In genomic region chr1:55541296-55541695, GRCh38 we compare ENCODE assay signal across 17 cellular contexts.
DNase-seq lines count a peak whose midpoint lies in the region; ATAC-seq and TF ChIP-seq lines count a peak whose summit lies in the region.
"Had no signal": no experiment of that assay in that cellular context is flagged by ENCODE, and none has a peak within 500 bp of the region (broad histone marks: within the 10 kb centered on the region; RNA-seq: fewer than 3 reads in every experiment).

No MANE protein-coding gene starts in this region.

- peak; percentile 19 for DNase-seq in M059J (ENCODE audit: low read depth)
- DNase-seq in RWPE2 (ENCODE audit: low spot score), result no peak
- DNase-seq in epithelial cell of prostate (ENCODE audit: low read depth, low spot score), result peak; percentile 52
- DNase-seq in central memory CD4-positive, alpha-beta T cell, result no peak
- no peak for DNase-seq in stimulated activated CD4-positive, alpha-beta T cell treated with anti-CD3 and anti-CD28 coated beads, Interleukin-1b, Interleukin-23, amount 100 ng/mL, for 48 hours
- DNase-seq: ACHN; BE2C; C1 segment of cervical spinal cord; CD4-positive, CD25-positive, alpha-beta regulatory T cell; CD8-positive, alpha-beta memory T cell; COR-L47; DMS 273 treated with DMSO at 0.1 percent for 48 hours; DMS79; GDM1; GM23248; HCEC 1CT had no signal

- peaks cover 14% of the 10 kb centered on the region for H3K4me1 ChIP-seq in RWPE2 (ENCODE audit: insufficient read depth, poor library complexity, severe bottlenecking)
- H3K4me1 ChIP-seq: BE2C had no signal

- TF ChIP-seq CTCF in RWPE2 (IDR thresholded peaks at IDR 0.05; ENCODE audit: poor library complexity, severe bottlenecking), result no peak

- H3K27ac ChIP-seq in RWPE2 (ENCODE audit: poor library complexity, severe bottlenecking), result no peak overlapping the region
- no peak overlapping the region for H3K27ac ChIP-seq in epithelial cell of prostate
- H3K27ac ChIP-seq: GM23248 had no signal

- no peaks in the 10 kb centered on the region for H3K27me3 ChIP-seq in RWPE2 (ENCODE audit: insufficient read depth, poor library complexity, severe bottlenecking)
- H3K27me3 ChIP-seq: BE2C had no signal

- no peaks in the 10 kb centered on the region for H3K36me3 ChIP-seq in RWPE2 (ENCODE audit: low read depth)
- H3K36me3 ChIP-seq: BE2C had no signal

- no peak overlapping the region for H3K4me3 ChIP-seq in RWPE2 (ENCODE audit: severe bottlenecking)
- H3K4me3 ChIP-seq: GM23248 had no signal

- peak; percentile 53; the same call in 1 of the 3 replicates for ATAC-seq in RWPE2 (ENCODE audit: low read depth)
- no peak for ATAC-seq in HG03520 (IDR thresholded peaks at IDR 0.05; ENCODE audit: unreplicated experiment)

- no peaks in the 10 kb centered on the region for H3K9me3 ChIP-seq in RWPE2 (ENCODE audit: severe bottlenecking)
- H3K9me3 ChIP-seq: BE2C had no signal

Comparison
In these comparisons a context has a peak if more than half of its experiments do, and no peak if none do; other contexts are left out.
1. DNase-seq: peak in M059J (single experiment) and epithelial cell of prostate (single experiment); none in RWPE2 (single experiment), central memory CD4-positive, alpha-beta T cell (single experiment) and stimulated activated CD4-positive, alpha-beta T cell treated with anti-CD3 and anti-CD28 coated beads, Interleukin-1b, Interleukin-23, amount 100 ng/mL, for 48 hours (single experiment).